Comparison of ENCODE assay signal across 12 cellular contexts in the genomic region with DNA sequence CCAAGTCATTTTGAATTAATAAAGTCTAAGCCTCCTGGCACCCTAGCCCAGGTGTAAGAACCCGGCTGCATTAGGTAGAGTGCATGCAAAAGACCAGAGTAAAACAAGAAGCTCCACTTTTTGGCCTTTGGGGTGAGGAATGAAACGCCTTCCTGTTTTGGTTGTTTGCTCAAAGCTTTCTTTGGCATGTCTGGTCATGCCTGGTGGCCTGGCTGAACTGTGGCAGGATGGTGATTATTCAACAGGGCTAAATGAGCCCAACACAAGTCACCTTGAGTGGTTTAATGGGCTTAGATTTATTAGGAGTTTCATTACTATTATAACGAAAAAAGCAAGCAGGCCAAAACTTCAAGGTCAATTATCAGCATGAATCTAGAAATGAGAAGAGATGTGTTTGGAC. TPM values are rescaled to one million over a fixed set of nuclear protein-coding genes. Genes with fewer than 3 reads are reported as not detected.
DNase-seq lines count a peak whose midpoint lies in the region; ATAC-seq, FAIRE-seq and TF ChIP-seq lines count a peak whose summit lies in the region.
"Had no signal": no experiment of that assay in that cellular context is flagged by ENCODE, and none has a peak within 500 bp of the region (broad histone marks: within the 10 kb centered on the region; RNA-seq: fewer than 3 reads in every experiment).

No MANE protein-coding gene starts in this region.

- H3K36me3 ChIP-seq in Caco-2 (ENCODE audit: control insufficient read depth, insufficient read depth, low read length) = 0 out of 2 replicates have a peak, but pooled peaks cover 2% of the 10 kb centered on the region
- peaks cover 62% of the 10 kb centered on the region for H3K36me3 ChIP-seq in SU-DHL-6 (ENCODE audit: low read length)
- H3K36me3 ChIP-seq in kidney (ENCODE audit: control insufficient read depth in 1 of 2, insufficient read depth in 2 of 2, low read length in 2 of 2) = peaks cover 4 to 6% of the 10 kb centered on the region in 2 donors

- no peaks in the 10 kb centered on the region for H3K27me3 ChIP-seq in Caco-2 (replicated peaks; ENCODE audit: control insufficient read depth, insufficient read depth, low read length)
- no peaks in the 10 kb centered on the region for H3K27me3 ChIP-seq in SU-DHL-6 (ENCODE audit: low read length)

- FAIRE-seq in kidney (lab: Jason Lieb, UNC) = no peak

- H3K4me2 ChIP-seq in SU-DHL-6 (ENCODE audit: low read depth, low read length, poor library complexity, severe bottlenecking) = no peak overlapping the region

- POLR2A ChIA-PET in Caco-2 (lab: Charles Lee) = interaction anchor here (0.5 to 0.9 kb wide), 2 partner anchors 207 to 302 kb away, joined by 3 to 4 read pairs; a partner anchor contains a TSS

- H3K4me3 ChIP-seq in Caco-2 (ENCODE audit: low read depth, low read length) (no peak overlapping the region), SU-DHL-6 (ENCODE audit: insufficient read depth, low read length, poor library complexity, severe bottlenecking) (no peak overlapping the region), kidney (ENCODE audit: low read length in 2 of 2) (no peak overlapping the region)

- DNase-seq in Caco-2 (peak in 1 of 2 experiments; percentile 23), kidney (no peak), amniotic stem cell (lab: John Stamatoyannopoulos, UW) (no peak), foreskin melanocyte (no peak), NCI-H187 treated with DMSO at 0.1 percent for 48 hours (lab: John Stamatoyannopoulos, UW) (no peak)
- DNase-seq: activated naive CD4-positive, alpha-beta T cell treated with anti-CD3 and anti-CD28 coated beads, Interleukin-2, amount 50 U/mL, for 16 hours; HCEC 1CT; Karpas-422; nucleus accumbens had no signal

- CTCF ChIA-PET in Caco-2 (lab: Charles Lee) = interaction anchor here (0.6 to 1.2 kb wide), 3 partner anchors 27 to 1460 kb away, joined by 3 to 5 read pairs (median 3); no protein-coding TSS in a partner anchor

- TF ChIP-seq CTCF in Caco-2 (IDR thresholded peaks at IDR 0.05; ENCODE audit: insufficient read depth in 1 of 2, low read depth in 1 of 2, low read length in 1 of 2, severe bottlenecking in 1 of 2, unreplicated experiment in 1 of 2) = no peak
- TF ChIP-seq CTCF in SU-DHL-6 (IDR thresholded peaks at IDR 0.05; ENCODE audit: insufficient read depth, low read length, poor library complexity, severe bottlenecking) = no peak
- TF ChIP-seq CTCF in kidney (IDR thresholded peaks at IDR 0.05; ENCODE audit: borderline replicate concordance, extremely low read depth, insufficient read depth) = no peak

- no peaks in the 10 kb centered on the region for H3K9me2 ChIP-seq in SU-DHL-6 (replicated peaks; ENCODE audit: insufficient read depth, low read length)

- ATAC-seq in HG02610 (IDR thresholded peaks at IDR 0.05; ENCODE audit: unreplicated experiment) (peak; percentile 51), HG02588 (IDR thresholded peaks at IDR 0.05; ENCODE audit: unreplicated experiment) (no peak)

- peaks cover 9% of the 10 kb centered on the region for H3K4me1 Mint-ChIP-seq in Caco-2 (ENCODE audit: low read depth, unreplicated experiment)

- no peaks in the 10 kb centered on the region for H3K9me3 Mint-ChIP-seq in Caco-2 (ENCODE audit: unreplicated experiment)

- H4K20me1 ChIP-seq in SU-DHL-6 (ENCODE audit: low read depth, low read length) = no peaks in the 10 kb centered on the region; the same call in 1 of the 2 replicates

- H3F3A ChIP-seq in SU-DHL-6 (ENCODE audit: insufficient read depth) = peaks cover 36% of the 10 kb centered on the region

- H3K4me1 ChIP-seq in Caco-2 (peaks cover 16% of the 10 kb centered on the region), kidney (ENCODE audit: control insufficient read depth in 1 of 2, insufficient read depth in 1 of 2, low read depth in 1 of 2, low read length in 2 of 2) (peaks cover 8 to 9% of the 10 kb centered on the region in 2 donors)

- no peak overlapping the region for H3K9ac ChIP-seq in SU-DHL-6 (ENCODE audit: low read length)
- H3K9ac ChIP-seq in kidney (ENCODE audit: low read length in 2 of 2) = no peak overlapping the region

- no peak overlapping the region for H2AFZ ChIP-seq in SU-DHL-6 (ENCODE audit: low read depth, low read length, severe bottlenecking)

- no peak overlapping the region for H3K4me3 Mint-ChIP-seq in Caco-2 (ENCODE audit: unreplicated experiment)

- H3K9me3 ChIP-seq in Caco-2 = no peaks in the 10 kb centered on the region
- H3K9me3 ChIP-seq in SU-DHL-6 (ENCODE audit: insufficient read depth, low read length) = no peaks in the 10 kb centered on the region
- no peaks in the 10 kb centered on the region for H3K9me3 ChIP-seq in kidney (ENCODE audit: control insufficient read depth in 1 of 2, low read length in 2 of 2)

- H3K27ac ChIP-seq in SU-DHL-6 (ENCODE audit: low read depth, low read length) (peak overlapping the region; percentile 3; the same call in 1 of the 2 replicates), kidney (ENCODE audit: low read depth in 2 of 2, low read length in 2 of 2) (peak overlapping the region; percentile 59 to 78)

- H3K27me3 Mint-ChIP-seq in Caco-2 (ENCODE audit: insufficient read depth, unreplicated experiment) = no peaks in the 10 kb centered on the region

- peak overlapping the region; percentile 75 for H3K27ac Mint-ChIP-seq in Caco-2 (ENCODE audit: unreplicated experiment)

- no peaks in the 10 kb centered on the region for H3K79me2 ChIP-seq in SU-DHL-6 (ENCODE audit: insufficient read depth, low read length)

- intact Hi-C loops in Caco-2 (cut with micrococcal nuclease; ENCODE audit: unreplicated experiment) (loop anchor here (10.0 kb wide), 1 partner anchor 249 kb away; no protein-coding TSS in a partner anchor), kidney (cut with DNase I) (no loop called here)

- H3K36me3 Mint-ChIP-seq in Caco-2 (ENCODE audit: insufficient read depth, unreplicated experiment) = peaks cover 59% of the 10 kb centered on the region

- BruUV-seq in Caco-2 (replicated peaks; lab: Mats Ljungman, UMichigan) = no TSS peak

RNA-seq across cellular contexts. Expression of a gene that starts 40.9 kb away (rescaled TPM):
- total RNA-seq in Caco-2 (2022) (not detected in 2 replicates), kidney (not detected)
- polyA plus RNA-seq in kidney (ENCODE audit: insufficient read depth, low read depth, low replicate concordance) = not detected
